1 cellular context compared by ENCODE assay signal in the genomic region with DNA sequence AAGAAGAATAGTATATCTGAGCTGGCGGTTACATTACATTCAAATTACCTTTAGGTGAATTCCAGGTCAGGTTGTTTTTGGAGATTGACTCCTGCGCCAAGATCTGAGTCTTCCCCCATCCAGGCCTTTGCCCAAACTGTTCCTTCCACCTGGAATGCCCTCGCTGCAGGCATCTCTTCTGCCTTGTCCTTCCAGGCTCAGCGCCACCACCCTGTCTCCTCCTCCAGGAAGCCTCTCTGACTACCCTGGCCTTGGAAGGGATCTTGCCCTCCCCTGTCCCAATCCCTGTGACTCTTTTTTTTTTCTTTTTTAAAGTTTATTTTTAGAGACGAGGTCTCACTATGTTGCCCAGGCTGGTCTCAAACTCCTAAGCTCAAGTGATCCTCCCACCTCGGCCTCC.
TF ChIP-seq lines count a peak whose summit lies in the region.

No MANE protein-coding gene starts in this region.

TF ChIP-seq in K562, 482 proteins besides CTCF, POLR2A, EP300 and RAD21:
- TF ChIP-seq ZSCAN29 (IDR thresholded peaks at IDR 0.05) (no peak), ZNF23 (CRISPR knock-in tag; IDR thresholded peaks at IDR 0.05) (no peak), NCOA4 (IDR thresholded peaks at IDR 0.05; ENCODE audit: partially characterized antibody) (no peak), KLF13 (tag; IDR thresholded peaks at IDR 0.05; ENCODE audit: borderline replicate concordance, low read depth) (no peak), ZFP36 (IDR thresholded peaks at IDR 0.05; ENCODE audit: low read depth, low read length, partially characterized antibody) (peak; percentile 79), SRSF1 (IDR thresholded peaks at IDR 0.05; ENCODE audit: low read depth, low read length) (no peak)
